In the genomic region with DNA sequence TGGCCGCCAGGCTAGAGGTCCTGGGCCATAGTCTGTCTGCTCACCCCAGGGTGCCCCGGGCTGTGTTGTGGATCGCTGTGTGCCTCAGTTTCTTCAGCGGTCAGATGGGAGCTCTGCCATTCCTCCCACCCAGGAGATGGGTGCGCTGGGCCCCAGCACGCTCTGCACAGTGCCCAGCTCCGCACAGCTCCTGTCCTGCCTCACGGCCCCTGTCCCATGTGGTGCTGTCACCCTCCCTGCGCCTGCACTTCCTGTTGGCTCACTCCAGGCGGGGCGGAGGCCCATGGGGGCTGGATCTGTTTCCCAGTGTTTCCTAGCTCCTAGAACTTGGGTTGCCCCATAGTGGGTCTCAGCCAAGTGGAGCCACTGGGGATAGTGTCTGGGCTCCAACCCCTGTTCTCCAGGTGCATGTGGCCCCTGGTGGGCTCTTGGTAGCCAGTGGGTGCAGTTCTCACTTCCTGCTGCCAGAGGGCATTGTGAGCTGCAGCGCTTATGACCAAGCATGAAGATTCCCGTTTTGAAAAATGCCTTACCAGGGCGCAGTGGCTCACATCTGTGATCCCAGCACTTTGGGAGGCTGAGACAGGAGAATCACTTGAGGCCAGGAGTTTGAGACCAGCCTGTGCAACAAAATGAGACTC, we compare ENCODE assay signal across 8 cellular contexts.
DNase-seq lines count a peak whose midpoint lies in the region; ATAC-seq and TF ChIP-seq lines count a peak whose summit lies in the region.

No MANE protein-coding gene starts in this region.

- H3K4me3 ChIP-seq in Loucy (ENCODE audit: low read length, poor library complexity, severe bottlenecking) (no peak overlapping the region), MG63 (no peak overlapping the region)

- H3K4me3 Mint-ChIP-seq in chondrocyte (ENCODE audit: unreplicated experiment) (no peak overlapping the region), nephron progenitor cell (no peak overlapping the region)
- H3K4me3 Mint-ChIP-seq in activated T-helper 17 cell treated with anti-CD3 and anti-CD28 coated beads, Interleukin-2, amount 50 U/mL, for 72 hours: no peak overlapping the region

- peaks cover 91% of the 10 kb centered on the region; the same call in 1 of the 2 replicates for H3K36me3 ChIP-seq in Loucy (ENCODE audit: insufficient read depth, low read length)
- H3K36me3 ChIP-seq in MG63: no peaks in the 10 kb centered on the region

- DNase-seq in NCI-H82 (lab: John Stamatoyannopoulos, UW): peak; percentile 48
- no peak for DNase-seq in NCI-H82 treated with DMSO at 0.1 percent for 48 hours (lab: John Stamatoyannopoulos, UW; ENCODE audit: unreplicated experiment)
- no peak for DNase-seq in chondrocyte (ENCODE audit: low spot score)
- no peak for DNase-seq in nephron progenitor cell
- DNase-seq in MG63: no peak

- H3F3A ChIP-seq in Loucy (ENCODE audit: low read depth): no peaks in the 10 kb centered on the region

- H3K9ac ChIP-seq in Loucy (ENCODE audit: low read depth, low read length, poor library complexity, severe bottlenecking): no peak overlapping the region

- ATAC-seq in GM19328 (IDR thresholded peaks at IDR 0.05; ENCODE audit: unreplicated experiment): no peak
- no peak for ATAC-seq in activated T-helper 17 cell treated with anti-CD3 and anti-CD28 coated beads, Interleukin-2, amount 50 U/mL, for 72 hours (replicated peaks)

- H3K9me2 ChIP-seq in Loucy (replicated peaks; ENCODE audit: low read depth, low read length): no peaks in the 10 kb centered on the region

- H3K9me3 Mint-ChIP-seq in chondrocyte (ENCODE audit: low read depth): no peaks in the 10 kb centered on the region
- no peaks in the 10 kb centered on the region for H3K9me3 Mint-ChIP-seq in nephron progenitor cell
- no peaks in the 10 kb centered on the region for H3K9me3 Mint-ChIP-seq in activated T-helper 17 cell treated with anti-CD3 and anti-CD28 coated beads, Interleukin-2, amount 50 U/mL, for 72 hours

- peaks cover 26% of the 10 kb centered on the region for H4K20me1 ChIP-seq in Loucy (ENCODE audit: insufficient read depth, low read length, poor library complexity, severe bottlenecking)

- no peaks in the 10 kb centered on the region for H3K27me3 Mint-ChIP-seq in chondrocyte (ENCODE audit: low read depth)
- H3K27me3 Mint-ChIP-seq in nephron progenitor cell (ENCODE audit: low read depth, poor library complexity): no peaks in the 10 kb centered on the region
- H3K27me3 Mint-ChIP-seq in activated T-helper 17 cell treated with anti-CD3 and anti-CD28 coated beads, Interleukin-2, amount 50 U/mL, for 72 hours: no peaks in the 10 kb centered on the region

- TF ChIP-seq CTCF in Loucy (conservative IDR thresholded peaks at IDR 0.05; ENCODE audit: low read length) (peak; percentile 61), chondrocyte (IDR thresholded peaks at IDR 0.05) (peak; percentile 78), nephron progenitor cell (IDR thresholded peaks at IDR 0.05) (peak; percentile 46)

- no peak overlapping the region for H2AFZ ChIP-seq in Loucy (ENCODE audit: low read length)

- H3K4me2 ChIP-seq in Loucy (ENCODE audit: low read depth, low read length, poor library complexity, severe bottlenecking): no peak overlapping the region

- H3K9me3 ChIP-seq in Loucy (ENCODE audit: insufficient read depth, low read depth, low read length) (no peaks in the 10 kb centered on the region), MG63 (no peaks in the 10 kb centered on the region)

- H3K79me2 ChIP-seq in Loucy (ENCODE audit: insufficient read depth, low read length): peaks cover 17% of the 10 kb centered on the region; the same call in 1 of the 2 replicates

- H3K4me1 ChIP-seq in Loucy (ENCODE audit: insufficient read depth, low read length, poor library complexity, severe bottlenecking): no peaks in the 10 kb centered on the region

- no peaks in the 10 kb centered on the region for H3K27me3 ChIP-seq in Loucy (ENCODE audit: insufficient read depth, low read length, poor library complexity, severe bottlenecking)
- H3K27me3 ChIP-seq in MG63: no peaks in the 10 kb centered on the region

- H3K36me3 Mint-ChIP-seq in chondrocyte (ENCODE audit: low read depth) (peaks cover 15% of the 10 kb centered on the region), nephron progenitor cell (ENCODE audit: low read depth) (peaks cover 32% of the 10 kb centered on the region)
- H3K36me3 Mint-ChIP-seq in activated T-helper 17 cell treated with anti-CD3 and anti-CD28 coated beads, Interleukin-2, amount 50 U/mL, for 72 hours (ENCODE audit: low read depth): peaks cover 31% of the 10 kb centered on the region

- peaks cover 62% of the 10 kb centered on the region for H3K4me1 Mint-ChIP-seq in chondrocyte (ENCODE audit: low read depth)
- peaks cover 19% of the 10 kb centered on the region for H3K4me1 Mint-ChIP-seq in nephron progenitor cell
- no peaks in the 10 kb centered on the region for H3K4me1 Mint-ChIP-seq in activated T-helper 17 cell treated with anti-CD3 and anti-CD28 coated beads, Interleukin-2, amount 50 U/mL, for 72 hours

- H3K27ac Mint-ChIP-seq in chondrocyte (ENCODE audit: unreplicated experiment): peak overlapping the region; percentile 59
- no peak overlapping the region for H3K27ac Mint-ChIP-seq in nephron progenitor cell
- no peak overlapping the region for H3K27ac Mint-ChIP-seq in activated T-helper 17 cell treated with anti-CD3 and anti-CD28 coated beads, Interleukin-2, amount 50 U/mL, for 72 hours
